8 cellular contexts compared by ENCODE assay signal in the genomic region with DNA sequence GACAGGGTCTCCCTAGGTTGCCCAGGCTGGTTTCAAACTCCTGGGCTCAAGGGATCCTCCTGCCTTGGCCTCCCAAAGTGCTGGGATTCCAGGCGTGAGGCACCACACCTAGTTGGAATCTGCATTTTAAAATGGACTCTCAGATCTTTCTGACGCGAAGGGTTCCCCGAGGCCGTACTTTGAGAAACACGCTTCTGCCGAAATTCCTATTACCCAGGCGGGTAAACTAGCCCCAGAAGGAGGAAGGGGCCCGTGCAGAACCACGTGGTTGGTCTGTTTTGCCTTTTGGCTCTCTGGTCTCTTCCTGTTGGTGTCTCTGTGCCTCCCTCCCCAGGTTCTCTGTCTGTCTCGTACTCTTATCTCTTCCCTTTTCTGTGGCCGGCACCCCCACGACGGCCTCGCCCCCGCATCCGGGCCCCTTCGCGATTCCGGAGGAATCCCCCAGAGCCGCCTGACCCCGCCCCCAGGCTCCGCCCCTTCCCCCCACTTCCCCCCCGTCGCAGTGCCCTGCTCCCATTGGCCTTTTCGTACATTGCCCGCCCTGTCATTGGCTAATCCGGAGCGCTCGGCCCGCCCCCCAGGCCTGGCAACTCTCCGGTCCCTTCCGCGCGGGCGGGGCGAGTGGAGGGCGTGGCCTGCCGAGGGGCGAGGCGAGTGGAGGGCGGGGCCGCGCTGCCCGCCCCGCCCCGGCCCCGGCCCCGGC. TPM values are rescaled to one million over a fixed set of nuclear protein-coding genes. Genes with fewer than 3 reads are reported as not detected.
A peak's percentile ranks its signal among the peaks of the same experiment; 100 is the strongest.
DNase-seq lines count a peak whose midpoint lies in the region; ATAC-seq, FAIRE-seq and TF ChIP-seq lines count a peak whose summit lies in the region.

A gene (plus strand): TSS at position 689 of the 703 bp plus-strand sequence. CDS start 12,354 bp downstream, outside the sequence.

- peak within 1 kb of the TSS; percentile 93 to 99 (median 97) for H3K4me3 Mint-ChIP-seq in immature natural killer cell

- H3K4me1 Mint-ChIP-seq in immature natural killer cell = peaks cover 16 to 22% of the 10 kb centered on the region in 2 donors

- in situ Hi-C loops in ACHN (cut with HindIII; ENCODE audit: low pct_ligation_motif_present, low pct_unique_long_range_greater_than_20kb, low sequenced_read_pairs) = no loop called here

- H3K9me3 ChIP-seq in smooth muscle cell (replicated peaks; ENCODE audit: low read depth) = no peaks in the 10 kb centered on the region

- H3K27me3 ChIP-seq in bronchial epithelial cell (ENCODE audit: control insufficient read depth, insufficient read depth, low read length) = no peaks in the 10 kb centered on the region
- no peaks in the 10 kb centered on the region for H3K27me3 ChIP-seq in smooth muscle cell (ENCODE audit: low read depth)

- DNase-seq in ACHN = peak; percentile 92
- DNase-seq in NCI-H2227 (lab: John Stamatoyannopoulos, UW; ENCODE audit: unreplicated experiment) = peak; percentile 96
- peak; percentile 70 for DNase-seq in bronchial epithelial cell (ENCODE audit: low read depth)
- peak; percentile 99 for DNase-seq in immature natural killer cell
- peak; percentile 93 for DNase-seq in smooth muscle cell (lab: John Stamatoyannopoulos, UW; ENCODE audit: unreplicated experiment)

- peak within 1 kb of the TSS; percentile 96 for H3K4me2 ChIP-seq in smooth muscle cell

- H3K27me3 Mint-ChIP-seq in immature natural killer cell (ENCODE audit: low read depth in 3 of 3) = peaks cover 2 to 8% (median 6%) of the 10 kb centered on the region in 3 donors

- peak; percentile 72 for ATAC-seq in GM18907 (IDR thresholded peaks at IDR 0.05; ENCODE audit: unreplicated experiment)
- ATAC-seq in HG03159 (IDR thresholded peaks at IDR 0.05; ENCODE audit: unreplicated experiment) = peak; percentile 78

- peak within 1 kb of the TSS; percentile 71 for H3K9ac ChIP-seq in smooth muscle cell (ENCODE audit: low read depth)

- peak within 1 kb of the TSS; percentile 44 for H3K27ac ChIP-seq in smooth muscle cell (ENCODE audit: low read depth)

- H3K4me1 ChIP-seq in smooth muscle cell (ENCODE audit: low read depth) = peaks cover 2% of the 10 kb centered on the region

- peak within 1 kb of the TSS; percentile 88 for H2AFZ ChIP-seq in smooth muscle cell (ENCODE audit: low read depth)

- no peak for FAIRE-seq in bronchial epithelial cell (lab: Jason Lieb, UNC)

- no peaks in the 10 kb centered on the region for H3K9me3 Mint-ChIP-seq in immature natural killer cell

- 13% methylated on average over 13 of the region's 49 CpGs for WGBS in smooth muscle cell (ENCODE audit: low lambda C conversion rate)

- H3F3A ChIP-seq in smooth muscle cell (ENCODE audit: low read depth) = peaks cover 12% of the 10 kb centered on the region

- H3K27ac Mint-ChIP-seq in immature natural killer cell = peak within 1 kb of the TSS; percentile 94 to 99 (median 98)

- H3K36me3 ChIP-seq in bronchial epithelial cell (ENCODE audit: control insufficient read depth, insufficient read depth, low read length) (no peaks in the 10 kb centered on the region), smooth muscle cell (ENCODE audit: low read depth) (no peaks in the 10 kb centered on the region)

- H3K4me3 ChIP-seq in WI38 (ENCODE audit: low read depth, low read length) = peak within 1 kb of the TSS; percentile 89
- peak within 1 kb of the TSS; percentile 53 for H3K4me3 ChIP-seq in bronchial epithelial cell (ENCODE audit: low read depth, low read length)
- peak within 1 kb of the TSS; percentile 78 for H3K4me3 ChIP-seq in smooth muscle cell

- H3K79me2 ChIP-seq in smooth muscle cell (ENCODE audit: low read depth) = peaks cover 5% of the 10 kb centered on the region

- no peaks in the 10 kb centered on the region for H3K36me3 Mint-ChIP-seq in immature natural killer cell

- H4K20me1 ChIP-seq in smooth muscle cell (ENCODE audit: low read depth) = no peaks in the 10 kb centered on the region

- TF ChIP-seq CTCF in WI38 (IDR thresholded peaks at IDR 0.05; ENCODE audit: low read depth, low read length) (no peak), bronchial epithelial cell (IDR thresholded peaks at IDR 0.05; ENCODE audit: insufficient read depth, low read length, severe bottlenecking) (no peak), smooth muscle cell (IDR thresholded peaks at IDR 0.05; ENCODE audit: borderline replicate concordance, insufficient read depth, poor library complexity, severe bottlenecking) (no peak)

RNA-seq across cellular contexts. Expression of the gene that starts here (rescaled TPM):
- total RNA-seq in bronchial epithelial cell (0.51 and 0.53 TPM in 2 replicates), smooth muscle cell (2.2 and 3.7 TPM in 2 replicates)
- polyA plus RNA-seq in immature natural killer cell (10 to 100 TPM in 1 of 3 donors, 1 to 10 TPM in 2; 2.4 to 14.1 (median 5.2) TPM), smooth muscle cell (5.2 and 6.6 TPM in 2 replicates)

Comparison
In these comparisons a context has a peak if more than half of its experiments do, and no peak if none do; other contexts are left out.
1. Peak in every context shown above with its lines: DNase-seq, ATAC-seq, H3K4me3 ChIP-seq and H3K27ac ChIP-seq.
2. Peak in DNase-seq and H3K4me3 ChIP-seq in bronchial epithelial cell; RNA of the gene not detected or under 1 TPM.